5 cellular contexts compared by ENCODE assay signal in genomic region chr4:104508224-104508623, GRCh38. TPM values are rescaled to one million over a fixed set of nuclear protein-coding genes. Genes with fewer than 3 reads are reported as not detected.
"Had no signal": no experiment of that assay in that cellular context is flagged by ENCODE, and none has a peak within 500 bp of the region (broad histone marks: within the 10 kb centered on the region; RNA-seq: fewer than 3 reads in every experiment).

No MANE protein-coding gene starts in this region.

- H3K4me3 ChIP-seq: GM23338 had no signal

- H3K36me3 Mint-ChIP-seq: IgD-negative memory B cell had no signal

- H3K9me3 Mint-ChIP-seq: GM23338, H9, IgD-negative memory B cell had no signal

- H2AFZ ChIP-seq: GM23338 had no signal

- H3K27ac Mint-ChIP-seq: GM23338, H9, IgD-negative memory B cell had no signal

- H3K4me2 ChIP-seq: GM23338 had no signal

- H3K4me3 Mint-ChIP-seq: GM23338, H9, IgD-negative memory B cell had no signal

- DNase-seq: H9, HCEC 1CT, KBM-7 had no signal

- ATAC-seq: GM23338 had no signal

- H3K4me1 Mint-ChIP-seq: GM23338, H9, IgD-negative memory B cell had no signal

RNA-seq across cellular contexts. Expression of gene CXXC4, which starts 13.5 kb away (rescaled TPM):
- polyA plus RNA-seq: IgD-negative memory B cell had no signal
